In the genomic region with DNA sequence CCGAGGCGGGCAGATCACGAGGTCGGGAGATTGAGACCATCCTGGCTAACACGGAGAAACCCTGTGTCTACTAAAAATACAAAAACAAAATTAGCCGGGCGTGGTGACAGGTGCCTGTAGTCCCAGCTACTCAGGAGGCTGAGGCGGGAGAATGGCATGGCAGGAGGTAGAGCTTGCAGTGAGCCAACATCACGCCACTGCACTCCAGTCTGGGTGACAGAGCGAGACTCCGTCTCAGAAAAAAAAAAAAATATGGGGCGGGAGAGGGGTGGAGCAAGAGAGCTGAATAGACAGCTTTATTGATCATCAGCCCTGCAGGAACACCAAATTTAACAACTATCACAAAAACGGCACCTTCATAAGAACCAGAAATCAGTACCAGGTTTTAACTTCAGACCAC, we compare ENCODE assay signal across 7 cellular contexts.
DNase-seq lines count a peak whose midpoint lies in the region; ATAC-seq and TF ChIP-seq lines count a peak whose summit lies in the region.
"Not testable (repeated sequence)": the region's sequence is repeated elsewhere in the genome, so short reads cannot be mapped to it uniquely, and the experiment has no call there.

No MANE protein-coding gene starts in this region.

- peaks cover 37% of the 10 kb centered on the region for H4K20me1 ChIP-seq in osteoblast (ENCODE audit: insufficient read depth, low read length)

- peaks cover 80% of the 10 kb centered on the region for H3K36me3 Mint-ChIP-seq in brain

- H3K9me3 Mint-ChIP-seq in brain, result peaks cover 33 to 73% (median 55%) of the 10 kb centered on the region in 5 experiments

- peak; percentile 22 for DNase-seq in HT-29 (ENCODE audit: low spot score)
- DNase-seq in NCI-H446 (lab: John Stamatoyannopoulos, UW), result peak; percentile 23 to 25
- DNase-seq in Right ventricle myocardium superior; osteoblast (ENCODE audit: insufficient read length, low spot score, missing footprints): not testable (repeated sequence)

- not testable (repeated sequence) for TF ChIP-seq CTCF in brain (conservative IDR thresholded peaks at IDR 0.05); liver (IDR thresholded peaks at IDR 0.05; ENCODE audit: low read depth, low read length, missing input control); osteoblast (IDR thresholded peaks at IDR 0.05; ENCODE audit: extremely low read depth, low read depth, low read length)

- not testable (repeated sequence) for H3K36me3 ChIP-seq in ACC112 (ENCODE audit: insufficient read depth, low read length); liver (ENCODE audit: control insufficient read depth in 4 of 4, insufficient read depth in 3 of 4, low read depth in 1 of 4, low read length in 3 of 4); osteoblast (ENCODE audit: insufficient read depth, low read length)

- not testable (repeated sequence) for TF ChIP-seq RAD21 in liver (IDR thresholded peaks at IDR 0.05)

- peak; percentile 54 for ATAC-seq in Right ventricle myocardium superior (ENCODE audit: poor library complexity)

- peak overlapping the region in 3 of 5 experiments; percentile 65 to 96 (median 73) for H3K27ac Mint-ChIP-seq in brain

- H3K4me1 Mint-ChIP-seq in brain, result not testable (repeated sequence)

- H3K79me2 ChIP-seq in ACC112 (ENCODE audit: control insufficient read depth, insufficient read depth, low read length, unreplicated experiment) (peaks cover 56% of the 10 kb centered on the region), osteoblast (ENCODE audit: insufficient read depth, low read length) (peaks cover 84% of the 10 kb centered on the region)

- H2AFZ ChIP-seq in ACC112 (ENCODE audit: low read length, unreplicated experiment), result peak overlapping the region; percentile 4
- peak overlapping the region; percentile 9 for H2AFZ ChIP-seq in osteoblast (ENCODE audit: low read length)

- 81% methylated on average over 13 of the region's 13 CpGs for WGBS in liver

- not testable (repeated sequence) for H3K27me3 ChIP-seq in ACC112 (ENCODE audit: insufficient read depth, low read length); liver (ENCODE audit: control insufficient read depth in 4 of 4, insufficient read depth in 4 of 4, low read length in 3 of 4); osteoblast (ENCODE audit: insufficient read depth, low read length)

- not testable (repeated sequence) for H3K4me1 ChIP-seq in ACC112 (ENCODE audit: control insufficient read depth, insufficient read depth, low read length, unreplicated experiment); osteoblast (ENCODE audit: insufficient read depth, low read length)
- peaks cover 2 to 14% (median 4%) of the 10 kb centered on the region in 4 donors for H3K4me1 ChIP-seq in liver (ENCODE audit: control insufficient read depth in 4 of 4, insufficient read depth in 4 of 4, low read length in 3 of 4)

- H3K9me3 ChIP-seq in liver (ENCODE audit: control insufficient read depth in 4 of 4, low read length in 3 of 4); osteoblast (ENCODE audit: low read depth, low read length): not testable (repeated sequence)

- H3K27me3 Mint-ChIP-seq in brain, result not testable (repeated sequence)

- H3K4me2 ChIP-seq in osteoblast (ENCODE audit: insufficient read depth, low read length), result peak overlapping the region; percentile 56

- intact Hi-C loops in Right ventricle myocardium superior (cut with DNase I), result not testable (repeated sequence)

- H3K4me3 ChIP-seq in ACC112 (ENCODE audit: low read depth, low read length) (peak overlapping the region; percentile 33; the same call in 1 of the 2 replicates), osteoblast (ENCODE audit: insufficient read depth, low read length) (peak overlapping the region; percentile 50)
- not testable (repeated sequence) for H3K4me3 ChIP-seq in liver (ENCODE audit: low read depth in 1 of 3, low read length in 3 of 3)

- not testable (repeated sequence) for H3K9ac ChIP-seq in liver (ENCODE audit: low read depth in 1 of 2, low read length in 2 of 2)

- peak overlapping the region; percentile 47 for H3K27ac ChIP-seq in ACC112 (ENCODE audit: low read depth, low read length)
- H3K27ac ChIP-seq in liver (ENCODE audit: low read depth in 1 of 2, low read length in 2 of 2), result peak overlapping the region; percentile 84 to 87
- H3K27ac ChIP-seq in osteoblast (ENCODE audit: low read depth, low read length), result peak overlapping the region; percentile 67

- H3K4me3 Mint-ChIP-seq in brain, result peak overlapping the region in 1 of 5 experiments; percentile 75
